Comparison of ENCODE assay signal across 1 cellular context in the genomic region with DNA sequence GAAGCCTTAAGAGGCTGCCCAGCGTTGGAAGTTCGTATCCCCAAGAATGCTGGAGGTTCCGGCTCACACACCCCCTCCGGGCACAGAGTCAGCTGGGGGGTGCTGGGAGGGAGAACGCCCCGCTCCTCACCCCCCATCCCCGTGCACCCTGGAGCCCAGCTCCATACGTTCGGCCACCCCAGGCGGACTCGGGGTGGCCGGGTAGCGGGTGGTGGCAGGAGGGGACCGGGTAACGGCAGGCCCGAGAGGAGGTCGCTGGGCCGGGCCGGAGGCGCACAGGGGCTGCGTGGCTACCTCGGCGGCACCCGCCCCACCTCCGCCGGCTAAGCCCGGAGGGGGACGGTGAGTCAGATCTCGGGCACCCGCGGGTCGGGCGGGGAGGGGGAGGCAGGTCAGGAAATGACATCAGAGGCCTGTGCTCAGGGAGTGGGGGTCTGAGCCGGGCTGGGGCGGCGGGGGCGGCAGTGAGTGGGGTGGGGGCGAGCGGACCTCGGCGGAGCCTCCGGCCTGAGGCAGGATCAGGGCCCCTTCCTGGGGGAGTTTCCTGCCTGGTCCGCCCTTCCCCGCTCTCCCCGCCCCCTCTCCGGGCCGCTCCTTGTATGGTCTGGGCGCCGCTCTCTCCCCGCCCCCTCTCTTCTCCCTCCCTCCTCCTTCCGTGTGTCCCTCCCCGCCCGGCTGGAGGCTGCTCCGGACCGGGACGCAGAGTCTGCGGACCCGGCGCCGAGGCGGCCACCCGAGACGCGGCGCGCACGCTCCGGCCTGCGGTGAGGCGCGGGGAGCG.
TF ChIP-seq lines count a peak whose summit lies in the region.

Gene ZYX, plus strand, starts transcription at position 700 of the 781 bp plus-strand sequence. CDS start 227 bp downstream, outside the sequence.

TF ChIP-seq in HEK293, 187 proteins besides CTCF, POLR2A, EP300 and RAD21 (continued from another document):
- TF ChIP-seq, protein P1, sequence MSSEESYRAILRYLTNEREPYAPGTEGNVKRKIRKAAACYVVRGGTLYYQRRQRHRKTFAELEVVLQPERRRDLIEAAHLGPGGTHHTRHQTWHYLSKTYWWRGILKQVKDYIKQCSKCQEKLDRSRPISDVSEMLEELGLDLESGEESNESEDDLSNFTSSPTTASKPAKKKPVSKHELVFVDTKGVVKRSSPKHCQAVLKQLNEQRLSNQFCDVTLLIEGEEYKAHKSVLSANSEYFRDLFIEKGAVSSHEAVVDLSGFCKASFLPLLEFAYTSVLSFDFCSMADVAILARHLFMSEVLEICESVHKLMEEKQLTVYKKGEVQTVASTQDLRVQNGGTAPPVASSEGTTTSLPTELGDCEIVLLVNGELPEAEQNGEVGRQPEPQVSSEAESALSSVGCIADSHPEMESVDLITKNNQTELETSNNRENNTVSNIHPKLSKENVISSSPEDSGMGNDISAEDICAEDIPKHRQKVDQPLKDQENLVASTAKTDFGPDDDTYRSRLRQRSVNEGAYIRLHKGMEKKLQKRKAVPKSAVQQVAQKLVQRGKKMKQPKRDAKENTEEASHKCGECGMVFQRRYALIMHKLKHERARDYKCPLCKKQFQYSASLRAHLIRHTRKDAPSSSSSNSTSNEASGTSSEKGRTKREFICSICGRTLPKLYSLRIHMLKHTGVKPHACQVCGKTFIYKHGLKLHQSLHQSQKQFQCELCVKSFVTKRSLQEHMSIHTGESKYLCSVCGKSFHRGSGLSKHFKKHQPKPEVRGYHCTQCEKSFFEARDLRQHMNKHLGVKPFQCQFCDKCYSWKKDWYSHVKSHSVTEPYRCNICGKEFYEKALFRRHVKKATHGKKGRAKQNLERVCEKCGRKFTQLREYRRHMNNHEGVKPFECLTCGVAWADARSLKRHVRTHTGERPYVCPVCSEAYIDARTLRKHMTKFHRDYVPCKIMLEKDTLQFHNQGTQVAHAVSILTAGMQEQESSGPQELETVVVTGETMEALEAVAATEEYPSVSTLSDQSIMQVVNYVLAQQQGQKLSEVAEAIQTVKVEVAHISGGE (tag by site-specific recombination; conservative IDR thresholded peaks at IDR 0.05; ENCODE audit: low read depth), result peak; percentile 50
- TF ChIP-seq ZBTB21 (tag by site-specific recombination; IDR thresholded peaks at IDR 0.05) (peak; percentile 47; the same call in 1 of the 2 replicates), ZNF529 (tag by site-specific recombination; IDR thresholded peaks at IDR 0.05; ENCODE audit: insufficient replicate concordance) (no peak), ZNF2 (tag by site-specific recombination; IDR thresholded peaks at IDR 0.05) (0 out of 2 replicates have a peak, but pooled peaks have one; percentile 58), ZNF341 (tag by site-specific recombination; IDR thresholded peaks at IDR 0.05; ENCODE audit: low read depth) (peak; percentile 77), ZNF596 (tag by site-specific recombination; IDR thresholded peaks at IDR 0.05) (no peak)
- TF ChIP-seq, protein P2, sequence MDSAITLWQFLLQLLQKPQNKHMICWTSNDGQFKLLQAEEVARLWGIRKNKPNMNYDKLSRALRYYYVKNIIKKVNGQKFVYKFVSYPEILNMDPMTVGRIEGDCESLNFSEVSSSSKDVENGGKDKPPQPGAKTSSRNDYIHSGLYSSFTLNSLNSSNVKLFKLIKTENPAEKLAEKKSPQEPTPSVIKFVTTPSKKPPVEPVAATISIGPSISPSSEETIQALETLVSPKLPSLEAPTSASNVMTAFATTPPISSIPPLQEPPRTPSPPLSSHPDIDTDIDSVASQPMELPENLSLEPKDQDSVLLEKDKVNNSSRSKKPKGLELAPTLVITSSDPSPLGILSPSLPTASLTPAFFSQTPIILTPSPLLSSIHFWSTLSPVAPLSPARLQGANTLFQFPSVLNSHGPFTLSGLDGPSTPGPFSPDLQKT (IDR thresholded peaks at IDR 0.05; ENCODE audit: borderline replicate concordance, low read depth, low read length), result no peak
